15 cellular contexts compared by ENCODE assay signal in the genomic region with DNA sequence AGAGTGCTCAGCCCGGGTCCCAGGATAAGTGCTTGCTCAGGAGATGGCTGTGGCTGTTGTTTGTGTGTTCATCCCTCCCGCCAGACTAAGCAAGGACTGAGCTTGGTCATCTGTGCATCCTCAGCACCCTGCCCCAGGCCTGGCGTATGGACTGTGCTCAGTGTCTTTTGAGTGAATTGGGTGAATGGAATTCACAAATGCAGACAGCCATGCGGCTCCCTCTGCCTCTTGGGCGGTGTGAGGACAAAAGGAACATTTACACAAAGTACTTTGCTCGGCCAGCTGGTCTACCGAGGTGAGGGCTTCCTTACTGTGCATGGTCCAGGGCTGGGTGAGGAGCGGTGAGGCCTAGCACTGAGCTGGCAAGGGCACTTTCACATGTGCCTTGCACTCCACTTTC.
DNase-seq lines count a peak whose midpoint lies in the region; ATAC-seq and TF ChIP-seq lines count a peak whose summit lies in the region.
"Had no signal": no experiment of that assay in that cellular context is flagged by ENCODE, and none has a peak within 500 bp of the region (broad histone marks: within the 10 kb centered on the region; RNA-seq: fewer than 3 reads in every experiment).

No MANE protein-coding gene starts in this region.

- no peak overlapping the region for H2AFZ ChIP-seq in osteoblast (ENCODE audit: low read length)
- H2AFZ ChIP-seq: GM23248 had no signal

- no peak overlapping the region for H3K27ac ChIP-seq in osteoblast (ENCODE audit: low read depth, low read length)
- H3K27ac ChIP-seq: BLaER1 treated with 17β-estradiol and CSF1 and Interleukin-3, amounts not matched to agents 10 nM and 100 nM; GM23248 had no signal

- H3K4me1 ChIP-seq in osteoblast (ENCODE audit: insufficient read depth, low read length) = no peaks in the 10 kb centered on the region

- ATAC-seq in GM21619 (IDR thresholded peaks at IDR 0.05; ENCODE audit: unreplicated experiment) (no peak), HG03460 (IDR thresholded peaks at IDR 0.05; ENCODE audit: unreplicated experiment) (no peak), HG02884 (IDR thresholded peaks at IDR 0.05; ENCODE audit: unreplicated experiment) (no peak)
- ATAC-seq: GM12878 had no signal

- H3K79me2 ChIP-seq in osteoblast (ENCODE audit: insufficient read depth, low read length) = no peaks in the 10 kb centered on the region

- no peak overlapping the region for H3K4me2 ChIP-seq in osteoblast (ENCODE audit: insufficient read depth, low read length)
- H3K4me2 ChIP-seq: BLaER1 treated with 17β-estradiol and CSF1 and Interleukin-3, amounts not matched to agents 10 nM and 100 nM had no signal

- peak; percentile 30 for DNase-seq in NCI-H1092 treated with DMSO at 0.1 percent for 48 hours (lab: John Stamatoyannopoulos, UW)
- no peak for DNase-seq in NCI-H1092 (lab: John Stamatoyannopoulos, UW)
- DNase-seq in NCI-H69 (lab: John Stamatoyannopoulos, UW) = peak; percentile 23
- peak; percentile 23 for DNase-seq in cerebellum (ENCODE audit: low spot score)
- peak; percentile 41 for DNase-seq in osteoblast (ENCODE audit: insufficient read length, low spot score, missing footprints)
- DNase-seq: 8988T, GM23248, NCI-H2029 treated with DMSO at 0.1 percent for 48 hours, NCI-H2227 treated with DMSO at 0.1 percent for 48 hours, SIG-M5 had no signal

- no peaks in the 10 kb centered on the region for H3K36me3 ChIP-seq in osteoblast (ENCODE audit: insufficient read depth, low read length)
- H3K36me3 ChIP-seq: BLaER1 treated with 17β-estradiol and CSF1 and Interleukin-3, amounts not matched to agents 10 nM and 100 nM had no signal

- no peak overlapping the region for H3K4me3 ChIP-seq in osteoblast (ENCODE audit: insufficient read depth, low read length)
- H3K4me3 ChIP-seq: BLaER1 treated with 17β-estradiol and CSF1 and Interleukin-3, amounts not matched to agents 10 nM and 100 nM; GM12878; GM23248 had no signal

- peaks cover 12% of the 10 kb centered on the region for H3K27me3 ChIP-seq in osteoblast (ENCODE audit: insufficient read depth, low read length)
- H3K27me3 ChIP-seq: BLaER1 treated with 17β-estradiol and CSF1 and Interleukin-3, amounts not matched to agents 10 nM and 100 nM had no signal

- no peak for TF ChIP-seq CTCF in osteoblast (IDR thresholded peaks at IDR 0.05; ENCODE audit: extremely low read depth, low read depth, low read length)

- no peaks in the 10 kb centered on the region for H3K9me3 ChIP-seq in osteoblast (ENCODE audit: low read depth, low read length)
- H3K9me3 ChIP-seq: BLaER1 treated with 17β-estradiol and CSF1 and Interleukin-3, amounts not matched to agents 10 nM and 100 nM had no signal

- H4K20me1 ChIP-seq in osteoblast (ENCODE audit: insufficient read depth, low read length) = no peaks in the 10 kb centered on the region
- H4K20me1 ChIP-seq: BLaER1 treated with 17β-estradiol and CSF1 and Interleukin-3, amounts not matched to agents 10 nM and 100 nM had no signal
